2 cellular contexts compared by ENCODE assay signal in the genomic region with DNA sequence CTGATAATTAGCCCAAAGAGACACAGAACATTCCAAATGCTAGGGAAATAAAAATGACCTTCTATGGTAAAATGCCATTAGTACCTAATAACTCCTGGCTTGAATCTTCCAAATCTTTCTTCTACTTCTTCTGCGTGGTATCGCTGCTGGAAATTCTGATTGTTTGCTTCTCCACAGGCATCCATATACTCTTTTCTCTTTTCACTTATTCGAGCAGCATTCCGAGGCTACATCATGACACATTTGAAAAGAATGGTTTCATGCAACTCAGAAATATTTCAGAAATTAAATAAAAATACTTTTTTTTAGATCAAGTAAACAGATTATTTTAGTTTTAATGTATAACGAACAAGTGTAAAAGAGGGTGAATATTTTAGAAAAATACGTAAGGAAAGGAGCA.
TF ChIP-seq lines count a peak whose summit lies in the region.

No MANE protein-coding gene starts in this region.

TF ChIP-seq in SK-N-SH treated with all-trans-retinoic acid at 6 μM for 48 hours, 23 proteins besides CTCF, POLR2A, EP300 and RAD21 (continues in another document):
- TF ChIP-seq CSRNP3 (CRISPR knock-in tag; IDR thresholded peaks at IDR 0.05) (no peak), PATZ1 (CRISPR knock-in tag; IDR thresholded peaks at IDR 0.05; ENCODE audit: borderline replicate concordance) (no peak), CSDC2 (CRISPR knock-in tag; IDR thresholded peaks at IDR 0.05) (no peak), ZFP30 (CRISPR knock-in tag; IDR thresholded peaks at IDR 0.05) (no peak), ISL1 (CRISPR knock-in tag; IDR thresholded peaks at IDR 0.05) (no peak), TCF4 (CRISPR knock-in tag; IDR thresholded peaks at IDR 0.05; ENCODE audit: borderline replicate concordance) (no peak), ZNF70 (CRISPR knock-in tag; IDR thresholded peaks at IDR 0.05) (no peak), ZNF8 (CRISPR knock-in tag; IDR thresholded peaks at IDR 0.05) (no peak), POU6F1 (CRISPR knock-in tag; IDR thresholded peaks at IDR 0.05; ENCODE audit: borderline replicate concordance, low read depth) (no peak), RARB (CRISPR knock-in tag; IDR thresholded peaks at IDR 0.05) (no peak), ZC3H10 (CRISPR knock-in tag; IDR thresholded peaks at IDR 0.05) (no peak), TOX (CRISPR knock-in tag; IDR thresholded peaks at IDR 0.05; ENCODE audit: borderline replicate concordance) (no peak), PPARA (CRISPR knock-in tag; IDR thresholded peaks at IDR 0.05; ENCODE audit: borderline replicate concordance) (no peak), ZFP3 (CRISPR knock-in tag; IDR thresholded peaks at IDR 0.05) (no peak), ARNTL (CRISPR knock-in tag; IDR thresholded peaks at IDR 0.05; ENCODE audit: borderline replicate concordance, low read depth) (no peak), OSR1 (CRISPR knock-in tag; IDR thresholded peaks at IDR 0.05) (no peak), ZNF565 (CRISPR knock-in tag; conservative IDR thresholded peaks at IDR 0.05; ENCODE audit: low read depth) (no peak)
- TF ChIP-seq, protein P1, sequence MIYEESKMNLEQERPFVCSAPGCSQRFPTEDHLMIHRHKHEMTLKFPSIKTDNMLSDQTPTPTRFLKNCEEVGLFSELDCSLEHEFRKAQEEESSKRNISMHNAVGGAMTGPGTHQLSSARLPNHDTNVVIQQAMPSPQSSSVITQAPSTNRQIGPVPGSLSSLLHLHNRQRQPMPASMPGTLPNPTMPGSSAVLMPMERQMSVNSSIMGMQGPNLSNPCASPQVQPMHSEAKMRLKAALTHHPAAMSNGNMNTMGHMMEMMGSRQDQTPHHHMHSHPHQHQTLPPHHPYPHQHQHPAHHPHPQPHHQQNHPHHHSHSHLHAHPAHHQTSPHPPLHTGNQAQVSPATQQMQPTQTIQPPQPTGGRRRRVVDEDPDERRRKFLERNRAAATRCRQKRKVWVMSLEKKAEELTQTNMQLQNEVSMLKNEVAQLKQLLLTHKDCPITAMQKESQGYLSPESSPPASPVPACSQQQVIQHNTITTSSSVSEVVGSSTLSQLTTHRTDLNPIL (CRISPR knock-in tag; IDR thresholded peaks at IDR 0.05; ENCODE audit: low read depth) = no peak
- TF ChIP-seq, protein P2, sequence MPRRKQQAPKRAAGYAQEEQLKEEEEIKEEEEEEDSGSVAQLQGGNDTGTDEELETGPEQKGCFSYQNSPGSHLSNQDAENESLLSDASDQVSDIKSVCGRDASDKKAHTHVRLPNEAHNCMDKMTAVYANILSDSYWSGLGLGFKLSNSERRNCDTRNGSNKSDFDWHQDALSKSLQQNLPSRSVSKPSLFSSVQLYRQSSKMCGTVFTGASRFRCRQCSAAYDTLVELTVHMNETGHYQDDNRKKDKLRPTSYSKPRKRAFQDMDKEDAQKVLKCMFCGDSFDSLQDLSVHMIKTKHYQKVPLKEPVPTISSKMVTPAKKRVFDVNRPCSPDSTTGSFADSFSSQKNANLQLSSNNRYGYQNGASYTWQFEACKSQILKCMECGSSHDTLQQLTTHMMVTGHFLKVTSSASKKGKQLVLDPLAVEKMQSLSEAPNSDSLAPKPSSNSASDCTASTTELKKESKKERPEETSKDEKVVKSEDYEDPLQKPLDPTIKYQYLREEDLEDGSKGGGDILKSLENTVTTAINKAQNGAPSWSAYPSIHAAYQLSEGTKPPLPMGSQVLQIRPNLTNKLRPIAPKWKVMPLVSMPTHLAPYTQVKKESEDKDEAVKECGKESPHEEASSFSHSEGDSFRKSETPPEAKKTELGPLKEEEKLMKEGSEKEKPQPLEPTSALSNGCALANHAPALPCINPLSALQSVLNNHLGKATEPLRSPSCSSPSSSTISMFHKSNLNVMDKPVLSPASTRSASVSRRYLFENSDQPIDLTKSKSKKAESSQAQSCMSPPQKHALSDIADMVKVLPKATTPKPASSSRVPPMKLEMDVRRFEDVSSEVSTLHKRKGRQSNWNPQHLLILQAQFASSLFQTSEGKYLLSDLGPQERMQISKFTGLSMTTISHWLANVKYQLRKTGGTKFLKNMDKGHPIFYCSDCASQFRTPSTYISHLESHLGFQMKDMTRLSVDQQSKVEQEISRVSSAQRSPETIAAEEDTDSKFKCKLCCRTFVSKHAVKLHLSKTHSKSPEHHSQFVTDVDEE (CRISPR knock-in tag; IDR thresholded peaks at IDR 0.05) = no peak

TF ChIP-seq in IMR-90, 13 proteins besides CTCF, POLR2A, EP300 and RAD21:
- TF ChIP-seq, protein P3, sequence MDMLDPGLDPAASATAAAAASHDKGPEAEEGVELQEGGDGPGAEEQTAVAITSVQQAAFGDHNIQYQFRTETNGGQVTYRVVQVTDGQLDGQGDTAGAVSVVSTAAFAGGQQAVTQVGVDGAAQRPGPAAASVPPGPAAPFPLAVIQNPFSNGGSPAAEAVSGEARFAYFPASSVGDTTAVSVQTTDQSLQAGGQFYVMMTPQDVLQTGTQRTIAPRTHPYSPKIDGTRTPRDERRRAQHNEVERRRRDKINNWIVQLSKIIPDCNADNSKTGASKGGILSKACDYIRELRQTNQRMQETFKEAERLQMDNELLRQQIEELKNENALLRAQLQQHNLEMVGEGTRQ (IDR thresholded peaks at IDR 0.05; ENCODE audit: low read depth, low read length) = no peak
- TF ChIP-seq RCOR1 (IDR thresholded peaks at IDR 0.05; ENCODE audit: insufficient replicate concordance, low read length) (no peak), ELK1 (IDR thresholded peaks at IDR 0.05; ENCODE audit: borderline replicate concordance, low read depth, low read length) (no peak), MAZ (IDR thresholded peaks at IDR 0.05; ENCODE audit: borderline replicate concordance, low read depth, low read length) (no peak), FOS (IDR thresholded peaks at IDR 0.05; ENCODE audit: low read depth, low read length) (no peak), MXI1 (IDR thresholded peaks at IDR 0.05; ENCODE audit: borderline replicate concordance, low read depth, low read length) (no peak), CEBPB (IDR thresholded peaks at IDR 0.05; ENCODE audit: low read depth, low read length) (no peak), BHLHE40 (IDR thresholded peaks at IDR 0.05; ENCODE audit: low read depth, low read length) (no peak), MAFK (IDR thresholded peaks at IDR 0.05; ENCODE audit: low read depth, low read length) (no peak), RFX5 (IDR thresholded peaks at IDR 0.05; ENCODE audit: low read depth, low read length) (no peak), SMC3 (IDR thresholded peaks at IDR 0.05; ENCODE audit: low read depth, low read length) (no peak), CHD1 (IDR thresholded peaks at IDR 0.05; ENCODE audit: low read depth, low read length) (no peak), NFE2L2 (IDR thresholded peaks at IDR 0.05; ENCODE audit: low read depth, low read length) (no peak)
